In genomic region chr15:41936649-41937567, GRCh38 we compare ENCODE assay signal across 8 cellular contexts. TPM values are rescaled to one million over a fixed set of nuclear protein-coding genes. Genes with fewer than 3 reads are reported as not detected.
DNase-seq lines count a peak whose midpoint lies in the region; ATAC-seq and TF ChIP-seq lines count a peak whose summit lies in the region.

No MANE protein-coding gene starts in this region.

- H3K27me3 ChIP-seq in gastroesophageal sphincter (no peaks in the 10 kb centered on the region), foreskin keratinocyte (no peaks in the 10 kb centered on the region)

- ATAC-seq in HG03521 (IDR thresholded peaks at IDR 0.05; ENCODE audit: unreplicated experiment) (peak; percentile 62), gastroesophageal sphincter (peak; percentile 54), GM18858 (IDR thresholded peaks at IDR 0.05; ENCODE audit: unreplicated experiment) (no peak), HG03095 (IDR thresholded peaks at IDR 0.05; ENCODE audit: unreplicated experiment) (no peak), HG03520 (IDR thresholded peaks at IDR 0.05; ENCODE audit: unreplicated experiment) (no peak), foreskin keratinocyte (no peak)

- H3K9me3 ChIP-seq in gastroesophageal sphincter, result no peaks in the 10 kb centered on the region

- TF ChIP-seq CTCF in gastroesophageal sphincter (IDR thresholded peaks at IDR 0.05) (no peak), foreskin keratinocyte (conservative IDR thresholded peaks at IDR 0.05) (no peak)

- H3K4me3 ChIP-seq in gastroesophageal sphincter, result no peak overlapping the region

- TF ChIP-seq EP300 in gastroesophageal sphincter (IDR thresholded peaks at IDR 0.05), result no peak

- 66 to 82% methylated on average over 13 to 16 of the region's 19 CpGs for WGBS in gastroesophageal sphincter (ENCODE audit: low coverage in 1 of 2), 2 donors

- DNase-seq in activated CD8-positive, alpha-beta memory T cell treated with anti-CD3 and anti-CD28 coated beads, Interleukin-2, amount 50 U/mL, for 1 hour (ENCODE audit: extremely low read depth), result peak; percentile 59
- peak; percentile 66 to 68 for DNase-seq in stimulated activated CD4-positive, alpha-beta T cell treated with anti-CD3 and anti-CD28 coated beads, Interleukin-2, amount 100 ng/mL, for 48 hours
- DNase-seq in foreskin keratinocyte, result no peak

- H3K27ac ChIP-seq in gastroesophageal sphincter, result peak overlapping the region in 3 of 4 donors; percentile 65 to 70 (median 66)
- H3K27ac ChIP-seq in foreskin keratinocyte, result no peak overlapping the region

- no peak for TF ChIP-seq POLR2A in gastroesophageal sphincter (IDR thresholded peaks at IDR 0.05)

- H3K36me3 ChIP-seq in gastroesophageal sphincter, result peaks cover 0 to 14% of the 10 kb centered on the region in 2 donors

- peaks cover 0 to 42% (median 15%) of the 10 kb centered on the region in 3 donors for H3K4me1 ChIP-seq in gastroesophageal sphincter
- peaks cover 37% of the 10 kb centered on the region for H3K4me1 ChIP-seq in foreskin keratinocyte

RNA-seq across cellular contexts. Expression of gene EHD4, which starts 35.4 kb away (rescaled TPM):
- 10 to 100 TPM in 3 of 4 donors, 1 to 10 TPM in 1; 10.0 to 25.4 (median 20.3) TPM for total RNA-seq in gastroesophageal sphincter
- 52.5 and 52.9 TPM in 2 replicates for total RNA-seq in foreskin keratinocyte
- 29.1 and 31.7 TPM in 2 replicates for polyA plus RNA-seq in foreskin keratinocyte

RNA-seq across cellular contexts. Expression of gene SPTBN5, which starts 43.1 kb away (rescaled TPM):
- total RNA-seq in gastroesophageal sphincter (under 1 TPM; 0.13 to 0.93 (median 0.38) TPM), foreskin keratinocyte (0.63 and 1.4 TPM in 2 replicates)
- polyA plus RNA-seq in foreskin keratinocyte, result 0.35 and 1.1 TPM in 2 replicates

Comparison
In these comparisons a context has a peak if more than half of its experiments do, and no peak if none do; other contexts are left out.
1. ATAC-seq: peak in HG03521 (single experiment) and gastroesophageal sphincter (single experiment); none in GM18858 (single experiment), HG03095 (single experiment), HG03520 (single experiment) and foreskin keratinocyte (single experiment).
2. DNase-seq: peak in activated CD8-positive, alpha-beta memory T cell treated with anti-CD3 and anti-CD28 coated beads, Interleukin-2, amount 50 U/mL, for 1 hour (single experiment) and stimulated activated CD4-positive, alpha-beta T cell treated with anti-CD3 and anti-CD28 coated beads, Interleukin-2, amount 100 ng/mL, for 48 hours (2 of 2); none in foreskin keratinocyte (0 of 2).